In genomic region chr10:131453772-131454634, GRCh38 we compare ENCODE assay signal across 8 cellular contexts.
DNase-seq lines count a peak whose midpoint lies in the region; ATAC-seq and TF ChIP-seq lines count a peak whose summit lies in the region.

No MANE protein-coding gene starts in this region.

- H4K5ac ChIP-seq in mesendoderm (ENCODE audit: low read length), result no peak overlapping the region

- H3K36me3 ChIP-seq in HUES64 (ENCODE audit: insufficient read depth, low read length) (no peaks in the 10 kb centered on the region), mesendoderm (ENCODE audit: control insufficient read depth, insufficient read depth, low read length) (no peaks in the 10 kb centered on the region)

- no peak overlapping the region for H3K4ac ChIP-seq in mesendoderm (ENCODE audit: low read depth, low read length)

- H3K9me3 ChIP-seq in HUES64 (ENCODE audit: insufficient read depth, low read depth, low read length), result no peaks in the 10 kb centered on the region

- H3K4me3 ChIP-seq in HUES64 (ENCODE audit: low read length) (peak overlapping the region; percentile 57), mesendoderm (ENCODE audit: low read length) (peak overlapping the region; percentile 4)

- no peaks in the 10 kb centered on the region for H3K4me1 Mint-ChIP-seq in Calu3 (ENCODE audit: low read depth, unreplicated experiment)
- no peaks in the 10 kb centered on the region for H3K4me1 Mint-ChIP-seq in activated CD4-positive, alpha-beta T cell treated with anti-CD3 and anti-CD28 coated beads, Interleukin-2, amount 10 ng/mL, durations not matched to agents 24 days and 14 days

- H3K27ac Mint-ChIP-seq in Calu3 (ENCODE audit: unreplicated experiment), result no peak overlapping the region
- no peak overlapping the region for H3K27ac Mint-ChIP-seq in activated CD4-positive, alpha-beta T cell treated with anti-CD3 and anti-CD28 coated beads, Interleukin-2, amount 10 ng/mL, durations not matched to agents 24 days and 14 days

- 13% methylated on average over 27 of the region's 27 CpGs for WGBS in HUES64
- no CpG with 5 or more reads among the region's 27 CpGs for WGBS in mesendoderm (ENCODE audit: extremely low coverage, insufficient coverage, low lambda C conversion rate)

- no peaks in the 10 kb centered on the region for H3K79me1 ChIP-seq in mesendoderm (ENCODE audit: low read length)

- H3K23ac ChIP-seq in mesendoderm (ENCODE audit: low read length), result no peak overlapping the region

- BruUV-seq in Calu3 (replicated peaks; lab: Mats Ljungman, UMichigan), result no TSS peak

- H3K36me3 Mint-ChIP-seq in Calu3 (ENCODE audit: insufficient read depth, unreplicated experiment), result no peaks in the 10 kb centered on the region
- no peaks in the 10 kb centered on the region for H3K36me3 Mint-ChIP-seq in activated CD4-positive, alpha-beta T cell treated with anti-CD3 and anti-CD28 coated beads, Interleukin-2, amount 10 ng/mL, durations not matched to agents 24 days and 14 days (ENCODE audit: low read depth)

- H3K27me3 ChIP-seq in HUES64 (ENCODE audit: insufficient read depth, low read length) (peaks cover 7% of the 10 kb centered on the region), mesendoderm (ENCODE audit: insufficient read depth, low read length, poor library complexity) (no peaks in the 10 kb centered on the region)

- H3K56ac ChIP-seq in mesendoderm (ENCODE audit: low read length), result peak overlapping the region; percentile 88

- no peak overlapping the region for H2BK5ac ChIP-seq in mesendoderm (ENCODE audit: low read length)

- H3K4me2 ChIP-seq in mesendoderm (ENCODE audit: low read length), result peak overlapping the region; percentile 87

- no peaks in the 10 kb centered on the region for H3K9me3 Mint-ChIP-seq in Calu3 (ENCODE audit: low read depth, unreplicated experiment)
- H3K9me3 Mint-ChIP-seq in activated CD4-positive, alpha-beta T cell treated with anti-CD3 and anti-CD28 coated beads, Interleukin-2, amount 10 ng/mL, durations not matched to agents 24 days and 14 days, result no peaks in the 10 kb centered on the region

- CTCF ChIA-PET in Calu3 (lab: Charles Lee), result no interaction called here

- peaks cover 44% of the 10 kb centered on the region for H3K27me3 Mint-ChIP-seq in Calu3 (ENCODE audit: unreplicated experiment)
- H3K27me3 Mint-ChIP-seq in activated CD4-positive, alpha-beta T cell treated with anti-CD3 and anti-CD28 coated beads, Interleukin-2, amount 10 ng/mL, durations not matched to agents 24 days and 14 days, result peaks cover 12% of the 10 kb centered on the region

- no peak for ATAC-seq in HG03095 (IDR thresholded peaks at IDR 0.05; ENCODE audit: unreplicated experiment)

- H3K9ac ChIP-seq in HUES64 (ENCODE audit: low read depth, low read length), result no peak overlapping the region
- H3K9ac ChIP-seq in mesendoderm (ENCODE audit: low read length), result peak overlapping the region; percentile 53

- H3K4me1 ChIP-seq in HUES64 (ENCODE audit: insufficient read depth, low read length) (peaks cover 5% of the 10 kb centered on the region; the same call in 1 of the 2 replicates), mesendoderm (ENCODE audit: control insufficient read depth, low read depth, low read length) (no peaks in the 10 kb centered on the region)

- no peak overlapping the region for H2BK120ac ChIP-seq in mesendoderm (ENCODE audit: low read depth, low read length)

- no peak overlapping the region for H4K8ac ChIP-seq in mesendoderm (ENCODE audit: low read depth, low read length)

- intact Hi-C loops in Calu3 (cut with micrococcal nuclease; ENCODE audit: unreplicated experiment), result no loop called here
- intact Hi-C loops in activated CD4-positive, alpha-beta T cell treated with anti-CD3 and anti-CD28 coated beads, Interleukin-2, amount 10 ng/mL, durations not matched to agents 24 days and 14 days (cut with micrococcal nuclease), result loop anchor here (5.0 kb wide), 2 partner anchors 333 to 423 kb away; no protein-coding TSS in a partner anchor

- peak; percentile 36 for TF ChIP-seq CTCF in Calu3 (IDR thresholded peaks at IDR 0.05; ENCODE audit: unreplicated experiment)

- no peak overlapping the region for H3K4me3 Mint-ChIP-seq in Calu3 (ENCODE audit: low read depth, unreplicated experiment)
- H3K4me3 Mint-ChIP-seq in activated CD4-positive, alpha-beta T cell treated with anti-CD3 and anti-CD28 coated beads, Interleukin-2, amount 10 ng/mL, durations not matched to agents 24 days and 14 days, result peak overlapping the region; percentile 17

- H3K18ac ChIP-seq in mesendoderm (ENCODE audit: low read length), result no peak overlapping the region

- no peak overlapping the region for H2AK5ac ChIP-seq in mesendoderm (ENCODE audit: low read length)

- no peaks in the 10 kb centered on the region for H3K79me2 ChIP-seq in mesendoderm (ENCODE audit: control insufficient read depth, insufficient read depth, low read length)

- DNase-seq in Calu3 (peak; percentile 42), mesendoderm (peak; percentile 92), DMS79 (lab: John Stamatoyannopoulos, UW) (no peak)
- DNase-seq in activated CD4-positive, alpha-beta T cell treated with anti-CD3 and anti-CD28 coated beads, Interleukin-2, amount 10 ng/mL, durations not matched to agents 24 days and 14 days, result peak; percentile 91
- DNase-seq in effector CD8-positive, alpha-beta T cell (lab: John Stamatoyannopoulos, UW), result peak; percentile 2
- peak; percentile 33 for DNase-seq in stimulated activated CD8-positive, alpha-beta memory T cell treated with anti-CD3 and anti-CD28 coated beads, Interleukin-4, amount 100 ng/mL, for 24 hours (ENCODE audit: low read depth)

- H3K27ac ChIP-seq in HUES64 (ENCODE audit: low read depth, low read length), result no peak overlapping the region
- no peak overlapping the region for H3K27ac ChIP-seq in mesendoderm (ENCODE audit: low read depth, low read length)

- H2BK15ac ChIP-seq in mesendoderm (replicated peaks; ENCODE audit: low read depth), result no peak overlapping the region
